ENCODE assay signal across 8 cellular contexts in genomic region chr1:27342391-27342777, GRCh38. TPM values are rescaled to one million over a fixed set of nuclear protein-coding genes. Genes with fewer than 3 reads are reported as not detected.
DNase-seq lines count a peak whose midpoint lies in the region; ATAC-seq, FAIRE-seq and TF ChIP-seq lines count a peak whose summit lies in the region.

No MANE protein-coding gene starts in this region.

- BruUV-seq in K562 (replicated peaks; lab: Mats Ljungman, UMichigan), result TSS peak; percentile 50

- H3K4me1 Mint-ChIP-seq in nephron progenitor cell, result peaks cover 53% of the 10 kb centered on the region

- no peaks in the 10 kb centered on the region for H3K9me3 Mint-ChIP-seq in nephron progenitor cell

- DNase-seq in GM12864 (ENCODE audit: low read depth), result no peak
- peak; percentile 39 for DNase-seq in NCI-H2171 treated with DMSO at 0.1 percent for 48 hours (lab: John Stamatoyannopoulos, UW)
- DNase-seq in K562 (ENCODE audit: extremely low read depth in 1 of 4, low spot score in 3 of 4), result no peak
- DNase-seq in nephron progenitor cell, result no peak
- DNase-seq in NCI-H1092 (lab: John Stamatoyannopoulos, UW), result no peak
- DNase-seq in midbrain (lab: John Stamatoyannopoulos, UW), result no peak
- no peak for DNase-seq in NK-92 (lab: John Stamatoyannopoulos, UW; ENCODE audit: unreplicated experiment)
- no peak for DNase-seq in tibial artery

- no peaks in the 10 kb centered on the region for H4K20me1 ChIP-seq in K562 (replicated peaks; ENCODE audit: control insufficient read depth, insufficient read depth, low read length)

- no peak for TF ChIP-seq POLR2A in K562 (conservative IDR thresholded peaks at IDR 0.05)

- FAIRE-seq in K562 (lab: Jason Lieb, UNC), result no peak

- H3K4me3 Mint-ChIP-seq in nephron progenitor cell, result peak overlapping the region; percentile 57

- no peaks in the 10 kb centered on the region for H3K36me3 Mint-ChIP-seq in nephron progenitor cell (ENCODE audit: low read depth)

- H3K9ac ChIP-seq in K562 (ENCODE audit: insufficient read depth in 1 of 2, low read depth in 2 of 2, low read length in 2 of 2), result peak overlapping the region; percentile 33 to 87; a peak in 3 of 4 replicates

- WGBS in K562 (ENCODE audit: insufficient coverage, low coverage, missing lambda C conversion rate), result 71% methylated on average over 8 of the region's 8 CpGs

- peaks cover 24 to 35% of the 10 kb centered on the region in 2 experiments for H3K4me1 ChIP-seq in K562 (replicated peaks in 1 of 2; ENCODE audit: control insufficient read depth in 2 of 2, insufficient read depth in 2 of 2, low read length in 2 of 2)
- no peaks in the 10 kb centered on the region for H3K4me1 ChIP-seq in tibial artery

- no peak overlapping the region for H3K27ac Mint-ChIP-seq in nephron progenitor cell

- TF ChIP-seq RAD21 in K562 (CRISPR knock-in tag; conservative IDR thresholded peaks at IDR 0.05 in 1 of 2, IDR thresholded peaks at IDR 0.05 in 1 of 2), result no peak

- TF ChIP-seq CTCF in GM12864 (IDR thresholded peaks at IDR 0.05; ENCODE audit: low read depth, low read length, missing control alignments) (no peak), K562 (IDR thresholded peaks at IDR 0.05 in 2 of 3, conservative IDR thresholded peaks at IDR 0.05 in 1 of 3; ENCODE audit: insufficient read depth in 2 of 3, low read depth in 1 of 3, low read length in 3 of 3) (no peak), nephron progenitor cell (IDR thresholded peaks at IDR 0.05) (no peak), tibial artery (IDR thresholded peaks at IDR 0.05) (no peak)

- H3K4me2 ChIP-seq in K562 (ENCODE audit: insufficient read depth, low read length), result peak overlapping the region; percentile 72

- TF ChIP-seq EP300 in K562 (IDR thresholded peaks at IDR 0.05; ENCODE audit: low read length), result no peak

- H3K27me3 ChIP-seq in K562 (ENCODE audit: control insufficient read depth in 2 of 2, insufficient read depth in 2 of 2, low read length in 2 of 2) (no peaks in the 10 kb centered on the region), tibial artery (peaks cover 0 to 2% of the 10 kb centered on the region in 2 donors)

- in situ Hi-C loops in K562 (cut with MboI), result no loop called here

- no peaks in the 10 kb centered on the region for H3K9me3 ChIP-seq in K562 (replicated peaks; ENCODE audit: control insufficient read depth, insufficient read depth, low read depth, low read length)
- no peaks in the 10 kb centered on the region for H3K9me3 ChIP-seq in tibial artery

- H3K79me2 ChIP-seq in K562 (ENCODE audit: control insufficient read depth, insufficient read depth, low read length), result no peaks in the 10 kb centered on the region; the same call in 2 of the 3 replicates

- intact Hi-C loops in K562 (cut with micrococcal nuclease), result no loop called here
- intact Hi-C loops in tibial artery (cut with DNase I; ENCODE audit: low total_unique reads), result no loop called here

- peak; percentile 30 for ATAC-seq in K562

- no peaks in the 10 kb centered on the region for H3K9me1 ChIP-seq in K562 (ENCODE audit: control insufficient read depth, insufficient read depth, low read length)

- H3K36me3 ChIP-seq in K562 (ENCODE audit: control insufficient read depth, insufficient read depth, low read length) (no peaks in the 10 kb centered on the region), tibial artery (peaks cover 0 to 3% (median 0%) of the 10 kb centered on the region in 3 donors)

- H3K4me3 ChIP-seq in GM12864 (ENCODE audit: low read depth, low read length) (peak overlapping the region; percentile 76), K562 (peak overlapping the region; percentile 33), tibial artery (no peak overlapping the region)

- CTCF ChIA-PET in K562 (lab: Yijun Ruan, JAX; ENCODE audit: low intra/inter-chr PET ratio), result interaction anchor here (0.7 to 1.0 kb wide), 2 partner anchors 10 to 148 kb away, joined by 3 read pairs; no protein-coding TSS in a partner anchor

- peak overlapping the region; percentile 79 for H2AFZ ChIP-seq in K562 (ENCODE audit: low read depth, low read length)

- POLR2A ChIA-PET in K562 (lab: Yijun Ruan, JAX), result interaction anchor here (0.7 to 2.0 kb wide), 5 partner anchors 9 to 24 kb away, joined by 3 to 14 read pairs (median 5); partner anchors contain the start of gene MAP3K6

- H3K27me3 Mint-ChIP-seq in nephron progenitor cell (ENCODE audit: low read depth, poor library complexity), result peaks cover 3% of the 10 kb centered on the region

- peak overlapping the region; percentile 48; the same call in 2 of the 3 replicates for H3K27ac ChIP-seq in K562 (ENCODE audit: extremely low read depth, low read depth, low read length)
- H3K27ac ChIP-seq in tibial artery, result no peak overlapping the region

RNA-seq across cellular contexts. Expression of gene SYTL1, which starts 0.6 kb away (rescaled TPM):
- total RNA-seq in K562 (2011; cell fraction: chromatin; rRNA removed; ENCODE audit: low replicate concordance), result 18.4 and 69.1 TPM in 2 replicates
- total RNA-seq in K562 (2011; cell fraction: nucleolus; rRNA removed), result 29.5 and 45.5 TPM in 2 replicates
- total RNA-seq in K562 (2011; cell fraction: nucleoplasm; rRNA removed), result 21.0 and 26.5 TPM in 2 replicates
- total RNA-seq in K562 (2014; rRNA removed) (3.9 and 4.7 TPM in 2 replicates), K562 (2014; rRNA removed; fragmentation: Illumina TruSeq; extraction: Trizol) (0.55 and 0.57 TPM in 2 replicates), K562 (2015; rRNA removed; fragmentation: Illumina TruSeq; extraction: Trizol) (1.7 and 2.2 TPM in 2 replicates), K562 (2021) (6.0 and 9.3 TPM in 2 replicates)
- polyA plus RNA-seq in K562 (2011; rRNA removed) (3.8 and 12.3 TPM in 2 replicates), K562 (2014; fragmentation: Illumina TruSeq; extraction: Trizol) (0.91 and 1.9 TPM in 2 replicates), K562 (2014; fragmentation: Nextera tagmentation; extraction: Ambion mirVana) (under 1 TPM; 0.04 to 0.27 TPM), K562 (2014; rRNA removed) (5.9 and 8.6 TPM in 2 replicates)
- 8.4 and 14.7 TPM in 2 replicates for polyA plus RNA-seq in K562 (2011; cell fraction: cytosol; rRNA removed)
- 114 and 120 TPM in 2 replicates for polyA plus RNA-seq in K562 (2011; cell fraction: nucleus; rRNA removed)
- 7.0 and 32.0 TPM in 2 replicates for polyA plus RNA-seq in K562 (2012)
- polyA minus RNA-seq in K562 (2011; rRNA and poly(A)+ RNA removed), result 3.0 and 6.4 TPM in 2 replicates
- 4.6 and 14.3 TPM in 2 replicates for polyA minus RNA-seq in K562 (2011; cell fraction: cytosol; rRNA and poly(A)+ RNA removed)
- polyA minus RNA-seq in K562 (2011; cell fraction: nucleus; rRNA and poly(A)+ RNA removed), result 14.7 and 18.1 TPM in 2 replicates

RNA-seq across cellular contexts. Expression of gene TMEM222, which starts 20.4 kb away (rescaled TPM):
- 41.9 and 115 TPM in 2 replicates for total RNA-seq in K562 (2011; cell fraction: chromatin; rRNA removed; ENCODE audit: low replicate concordance)
- 97.1 and 98.7 TPM in 2 replicates for total RNA-seq in K562 (2011; cell fraction: nucleolus; rRNA removed)
- total RNA-seq in K562 (2011; cell fraction: nucleoplasm; rRNA removed), result 77.9 and 90.1 TPM in 2 replicates
- total RNA-seq in K562 (2014; rRNA removed) (36.0 and 43.6 TPM in 2 replicates), K562 (2014; rRNA removed; fragmentation: Illumina TruSeq; extraction: Trizol) (10.6 and 15.9 TPM in 2 replicates), K562 (2015; rRNA removed; fragmentation: Illumina TruSeq; extraction: Trizol) (32.4 and 32.8 TPM in 2 replicates), K562 (2021) (42.5 and 46.9 TPM in 2 replicates)
- polyA plus RNA-seq in K562 (2011; rRNA removed) (32.2 and 51.8 TPM in 2 replicates), K562 (2014; fragmentation: Illumina TruSeq; extraction: Trizol) (48.0 and 57.0 TPM in 2 replicates), K562 (2014; fragmentation: Nextera tagmentation; extraction: Ambion mirVana) (10 to 100 TPM in 1 of 2 experiments, 1 to 10 TPM in 1; 6.9 to 14.4 TPM), K562 (2014; rRNA removed) (42.4 and 43.5 TPM in 2 replicates)
- 53.0 and 80.5 TPM in 2 replicates for polyA plus RNA-seq in K562 (2011; cell fraction: cytosol; rRNA removed)
- 111 and 157 TPM in 2 replicates for polyA plus RNA-seq in K562 (2011; cell fraction: nucleus; rRNA removed)
- polyA plus RNA-seq in K562 (2012), result 43.9 and 66.2 TPM in 2 replicates
- 21.8 and 30.9 TPM in 2 replicates for polyA minus RNA-seq in K562 (2011; rRNA and poly(A)+ RNA removed)
- polyA minus RNA-seq in K562 (2011; cell fraction: cytosol; rRNA and poly(A)+ RNA removed), result 26.1 and 32.0 TPM in 2 replicates
- polyA minus RNA-seq in K562 (2011; cell fraction: nucleus; rRNA and poly(A)+ RNA removed), result 24.6 and 35.5 TPM in 2 replicates

RNA-seq across cellular contexts. Expression of gene MAP3K6, which starts 24.4 kb away (rescaled TPM):
- total RNA-seq in K562 (2011; cell fraction: chromatin; rRNA removed; ENCODE audit: low replicate concordance), result 22.7 and 88.4 TPM in 2 replicates
- 52.5 and 55.4 TPM in 2 replicates for total RNA-seq in K562 (2011; cell fraction: nucleolus; rRNA removed)
- total RNA-seq in K562 (2011; cell fraction: nucleoplasm; rRNA removed), result 27.7 and 28.5 TPM in 2 replicates
- total RNA-seq in K562 (2014; rRNA removed), result 10.1 and 14.7 TPM in 2 replicates
- 5.0 and 6.2 TPM in 2 replicates for total RNA-seq in K562 (2014; rRNA removed; fragmentation: Illumina TruSeq; extraction: Trizol)
- 7.6 and 9.5 TPM in 2 replicates for total RNA-seq in K562 (2015; rRNA removed; fragmentation: Illumina TruSeq; extraction: Trizol)
- total RNA-seq in K562 (2021), result 18.1 and 21.9 TPM in 2 replicates
- 4.7 and 13.2 TPM in 2 replicates for polyA plus RNA-seq in K562 (2011; rRNA removed)
- polyA plus RNA-seq in K562 (2011; cell fraction: cytosol; rRNA removed), result 5.5 and 6.6 TPM in 2 replicates
- polyA plus RNA-seq in K562 (2011; cell fraction: nucleus; rRNA removed), result 101 and 102 TPM in 2 replicates
- 17.8 and 18.2 TPM in 2 replicates for polyA plus RNA-seq in K562 (2012)
- 7.0 and 9.0 TPM in 2 replicates for polyA plus RNA-seq in K562 (2014; fragmentation: Illumina TruSeq; extraction: Trizol)
- 1 to 10 TPM in 1 of 2 experiments, under 1 TPM in 1; 0.99 to 1.5 TPM for polyA plus RNA-seq in K562 (2014; fragmentation: Nextera tagmentation; extraction: Ambion mirVana)
- polyA plus RNA-seq in K562 (2014; rRNA removed), result 8.2 and 12.9 TPM in 2 replicates
- 3.1 and 4.9 TPM in 2 replicates for polyA minus RNA-seq in K562 (2011; rRNA and poly(A)+ RNA removed)
- polyA minus RNA-seq in K562 (2011; cell fraction: cytosol; rRNA and poly(A)+ RNA removed), result 4.8 and 5.1 TPM in 2 replicates
- polyA minus RNA-seq in K562 (2011; cell fraction: nucleus; rRNA and poly(A)+ RNA removed), result 15.2 and 17.2 TPM in 2 replicates

RNA-seq across cellular contexts. Expression of gene FCN3, which starts 32.2 kb away (rescaled TPM):
- total RNA-seq in K562 (2011; cell fraction: chromatin; rRNA removed; ENCODE audit: low replicate concordance), result not detected in 2 replicates
- not detected in 2 replicates for total RNA-seq in K562 (2011; cell fraction: nucleolus; rRNA removed)
- not detected in 2 replicates for total RNA-seq in K562 (2011; cell fraction: nucleoplasm; rRNA removed)
- total RNA-seq in K562 (2014; rRNA removed), result not detected in 2 replicates
- total RNA-seq in K562 (2014; rRNA removed; fragmentation: Illumina TruSeq; extraction: Trizol), result not detected in 2 replicates
- total RNA-seq in K562 (2015; rRNA removed; fragmentation: Illumina TruSeq; extraction: Trizol), result not detected in 2 replicates
- 0.31 and 0.49 TPM in 2 replicates for total RNA-seq in K562 (2021)
- polyA plus RNA-seq in K562 (2011; rRNA removed), result 0.15 TPM in 1 of 2 replicates, not detected in the other
- polyA plus RNA-seq in K562 (2011; cell fraction: cytosol; rRNA removed), result 0.06 TPM in 1 of 2 replicates, not detected in the other
- 0.35 TPM in 1 of 2 replicates, not detected in the other for polyA plus RNA-seq in K562 (2011; cell fraction: nucleus; rRNA removed)
- polyA plus RNA-seq in K562 (2012), result 0.21 TPM in 1 of 2 replicates, not detected in the other
- not detected in 2 replicates for polyA plus RNA-seq in K562 (2014; fragmentation: Illumina TruSeq; extraction: Trizol)
- polyA plus RNA-seq in K562 (2014; fragmentation: Nextera tagmentation; extraction: Ambion mirVana), result not detected
- not detected in 2 replicates for polyA plus RNA-seq in K562 (2014; rRNA removed)
- not detected in 2 replicates for polyA minus RNA-seq in K562 (2011; rRNA and poly(A)+ RNA removed)
- not detected in 2 replicates for polyA minus RNA-seq in K562 (2011; cell fraction: cytosol; rRNA and poly(A)+ RNA removed)
- not detected in 2 replicates for polyA minus RNA-seq in K562 (2011; cell fraction: nucleus; rRNA and poly(A)+ RNA removed)

RNA-seq across cellular contexts. Expression of gene CD164L2, which starts 40.7 kb away (rescaled TPM):
- 2.6 and 7.4 TPM in 2 replicates for total RNA-seq in K562 (2011; cell fraction: chromatin; rRNA removed; ENCODE audit: low replicate concordance)
- 5.0 and 5.4 TPM in 2 replicates for total RNA-seq in K562 (2011; cell fraction: nucleolus; rRNA removed)
- total RNA-seq in K562 (2011; cell fraction: nucleoplasm; rRNA removed), result 5.1 and 5.8 TPM in 2 replicates
- total RNA-seq in K562 (2014; rRNA removed) (0.29 and 0.45 TPM in 2 replicates), K562 (2014; rRNA removed; fragmentation: Illumina TruSeq; extraction: Trizol) (0.18 TPM in 1 of 2 replicates, not detected in the other), K562 (2015; rRNA removed; fragmentation: Illumina TruSeq; extraction: Trizol) (0.14 and 0.19 TPM in 2 replicates), K562 (2021) (0.49 and 0.72 TPM in 2 replicates)
- polyA plus RNA-seq in K562 (2011; rRNA removed) (0.92 and 2.8 TPM in 2 replicates), K562 (2014; fragmentation: Illumina TruSeq; extraction: Trizol) (0.31 and 0.65 TPM in 2 replicates), K562 (2014; fragmentation: Nextera tagmentation; extraction: Ambion mirVana) (under 1 TPM in 1 of 2 experiments, not detected in 1; 0.08 TPM), K562 (2014; rRNA removed) (0.63 and 0.91 TPM in 2 replicates)
- 0.92 and 1.2 TPM in 2 replicates for polyA plus RNA-seq in K562 (2011; cell fraction: cytosol; rRNA removed)
- 15.3 and 19.6 TPM in 2 replicates for polyA plus RNA-seq in K562 (2011; cell fraction: nucleus; rRNA removed)
- 1.2 and 1.7 TPM in 2 replicates for polyA plus RNA-seq in K562 (2012)
- polyA minus RNA-seq in K562 (2011; rRNA and poly(A)+ RNA removed), result 0.28 and 0.57 TPM in 2 replicates
- not detected in 2 replicates for polyA minus RNA-seq in K562 (2011; cell fraction: cytosol; rRNA and poly(A)+ RNA removed)
- 1.1 and 2.4 TPM in 2 replicates for polyA minus RNA-seq in K562 (2011; cell fraction: nucleus; rRNA and poly(A)+ RNA removed)

Comparison
In these comparisons a context has a peak if more than half of its experiments do, and no peak if none do; other contexts are left out.
1. H3K4me3 ChIP-seq: peak in GM12864 (single experiment) and K562 (single experiment); none in tibial artery (0 of 2).